In the genomic region with DNA sequence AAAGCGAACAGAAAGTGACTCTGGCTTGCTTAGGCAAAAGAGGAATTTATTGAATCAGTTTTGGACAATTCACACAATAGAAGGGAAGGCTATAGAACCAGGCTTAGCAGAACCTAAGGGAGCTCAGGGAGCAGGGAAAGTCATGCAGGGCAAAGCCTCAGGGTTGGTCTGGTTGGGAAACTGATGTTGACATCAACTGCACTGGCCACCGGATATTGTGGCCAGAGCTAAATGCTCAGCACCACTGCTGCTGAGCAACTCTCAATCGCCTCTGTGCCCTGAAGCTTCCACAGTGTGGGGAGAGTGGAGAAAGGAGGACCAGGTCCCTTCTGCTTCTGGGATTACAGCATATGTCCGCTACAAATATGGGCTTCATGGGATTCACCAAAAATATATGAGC, we compare ENCODE assay signal across 23 cellular contexts.
A peak's percentile ranks its signal among the peaks of the same experiment; 100 is the strongest.
DNase-seq lines count a peak whose midpoint lies in the region; ATAC-seq, FAIRE-seq and TF ChIP-seq lines count a peak whose summit lies in the region.
"Had no signal": no experiment of that assay in that cellular context is flagged by ENCODE, and none has a peak within 500 bp of the region (broad histone marks: within the 10 kb centered on the region; RNA-seq: fewer than 3 reads in every experiment).

No MANE protein-coding gene starts in this region.

- H3K4me3 ChIP-seq in right lobe of liver, result no peak overlapping the region
- H3K4me3 ChIP-seq: A549, suprapubic skin had no signal

- intact Hi-C loops in right lobe of liver (cut with DNase I), result no loop called here

- no peaks in the 10 kb centered on the region for H3K9me3 Mint-ChIP-seq in activated naive CD4-positive, alpha-beta T cell treated with anti-CD3 and anti-CD28 coated beads, Interleukin-2, amount 50 U/mL, for 24 hours
- H3K9me3 Mint-ChIP-seq in stimulated activated memory B cell treated with anti-CD40 and anti-IgM and Interleukin-4, amounts not matched to agents 10 μg/mL and 1 μg/mL and 100 μg/mL, for 72 hours, result peaks cover 3% of the 10 kb centered on the region
- H3K9me3 Mint-ChIP-seq: CD4-positive, alpha-beta T cell; natural killer cell treated with Interleukin-12 subunit alpha and Interleukin-12 subunit beta and Interleukin-15 and Interleukin-18, amount 100 ng/mL, for 72 hours had no signal

- H3K27ac Mint-ChIP-seq in activated naive CD4-positive, alpha-beta T cell treated with anti-CD3 and anti-CD28 coated beads, Interleukin-2, amount 50 U/mL, for 24 hours, result peak overlapping the region; percentile 14
- H3K27ac Mint-ChIP-seq in stimulated activated memory B cell treated with anti-CD40 and anti-IgM and Interleukin-4, amounts not matched to agents 10 μg/mL and 1 μg/mL and 100 μg/mL, for 72 hours, result peak overlapping the region; percentile 53
- H3K27ac Mint-ChIP-seq: activated CD8-positive, alpha-beta T cell treated with anti-CD3 and anti-CD28 coated beads for 36 hours; activated naive CD8-positive, alpha-beta T cell treated with anti-CD3 and anti-CD28 coated beads, Interleukin-2, amount 10 ng/mL, durations not matched to agents 7 days and 5 days; activated T-cell treated with anti-CD3 and anti-CD28 coated beads, Interleukin-2, amount 50 U/mL, for 24 hours; CD4-positive, alpha-beta T cell; natural killer cell treated with Interleukin-12 subunit alpha and Interleukin-12 subunit beta and Interleukin-15 and Interleukin-18, amount 100 ng/mL, for 72 hours; progenitor cell of endocrine pancreas had no signal

- WGBS in right lobe of liver (ENCODE audit: insufficient coverage, low coverage, low lambda C conversion rate, missing lambda C conversion rate), result 70% methylated on average over 3 of the region's 4 CpGs

- no peaks in the 10 kb centered on the region for H3K27me3 Mint-ChIP-seq in activated naive CD4-positive, alpha-beta T cell treated with anti-CD3 and anti-CD28 coated beads, Interleukin-2, amount 50 U/mL, for 24 hours
- H3K27me3 Mint-ChIP-seq in stimulated activated memory B cell treated with anti-CD40 and anti-IgM and Interleukin-4, amounts not matched to agents 10 μg/mL and 1 μg/mL and 100 μg/mL, for 72 hours, result no peaks in the 10 kb centered on the region
- H3K27me3 Mint-ChIP-seq: activated CD8-positive, alpha-beta T cell treated with anti-CD3 and anti-CD28 coated beads for 36 hours; activated naive CD8-positive, alpha-beta T cell treated with anti-CD3 and anti-CD28 coated beads, Interleukin-2, amount 10 ng/mL, durations not matched to agents 7 days and 5 days; activated T-cell treated with anti-CD3 and anti-CD28 coated beads, Interleukin-2, amount 50 U/mL, for 24 hours; CD4-positive, alpha-beta T cell; natural killer cell treated with Interleukin-12 subunit alpha and Interleukin-12 subunit beta and Interleukin-15 and Interleukin-18, amount 100 ng/mL, for 72 hours; T-helper 17 cell had no signal

- no peaks in the 10 kb centered on the region for H3K36me3 Mint-ChIP-seq in activated naive CD4-positive, alpha-beta T cell treated with anti-CD3 and anti-CD28 coated beads, Interleukin-2, amount 50 U/mL, for 24 hours
- H3K36me3 Mint-ChIP-seq in stimulated activated memory B cell treated with anti-CD40 and anti-IgM and Interleukin-4, amounts not matched to agents 10 μg/mL and 1 μg/mL and 100 μg/mL, for 72 hours, result peaks cover 22% of the 10 kb centered on the region
- H3K36me3 Mint-ChIP-seq: natural killer cell treated with Interleukin-12 subunit alpha and Interleukin-12 subunit beta and Interleukin-15 and Interleukin-18, amount 100 ng/mL, for 72 hours had no signal

- H3K27me3 ChIP-seq in right lobe of liver, result no peaks in the 10 kb centered on the region
- H3K27me3 ChIP-seq: suprapubic skin had no signal

- no peaks in the 10 kb centered on the region for H3K9me3 ChIP-seq in right lobe of liver
- H3K9me3 ChIP-seq: A549, suprapubic skin had no signal

- TF ChIP-seq POLR2A in right lobe of liver (IDR thresholded peaks at IDR 0.05) (no peak), H54 (IDR thresholded peaks at IDR 0.05; ENCODE audit: low read depth, low read length) (no peak)

- no peak overlapping the region for H3K4me3 Mint-ChIP-seq in activated naive CD4-positive, alpha-beta T cell treated with anti-CD3 and anti-CD28 coated beads, Interleukin-2, amount 50 U/mL, for 24 hours
- H3K4me3 Mint-ChIP-seq in stimulated activated memory B cell treated with anti-CD40 and anti-IgM and Interleukin-4, amounts not matched to agents 10 μg/mL and 1 μg/mL and 100 μg/mL, for 72 hours, result no peak overlapping the region
- H3K4me3 Mint-ChIP-seq: activated CD8-positive, alpha-beta T cell treated with anti-CD3 and anti-CD28 coated beads for 36 hours; activated naive CD8-positive, alpha-beta T cell treated with anti-CD3 and anti-CD28 coated beads, Interleukin-2, amount 10 ng/mL, durations not matched to agents 7 days and 5 days; activated T-cell treated with anti-CD3 and anti-CD28 coated beads, Interleukin-2, amount 50 U/mL, for 24 hours; CD4-positive, alpha-beta T cell; natural killer cell treated with Interleukin-12 subunit alpha and Interleukin-12 subunit beta and Interleukin-15 and Interleukin-18, amount 100 ng/mL, for 72 hours had no signal

- peaks cover 45% of the 10 kb centered on the region for H3K4me1 Mint-ChIP-seq in activated naive CD4-positive, alpha-beta T cell treated with anti-CD3 and anti-CD28 coated beads, Interleukin-2, amount 50 U/mL, for 24 hours
- peaks cover 89% of the 10 kb centered on the region for H3K4me1 Mint-ChIP-seq in stimulated activated memory B cell treated with anti-CD40 and anti-IgM and Interleukin-4, amounts not matched to agents 10 μg/mL and 1 μg/mL and 100 μg/mL, for 72 hours

- DNase-seq in activated naive CD4-positive, alpha-beta T cell (lab: John Stamatoyannopoulos, UW), result no peak
- peak; percentile 75 for DNase-seq in SKM-1 treated with dmso at 0.1 percent for 144 hours (lab: John Stamatoyannopoulos, UW; ENCODE audit: unreplicated experiment)
- peak in 1 of 3 donors; percentile 25 for DNase-seq in right lobe of liver
- no peak for DNase-seq in H54 (ENCODE audit: insufficient read length, low spot score)
- DNase-seq in occipital lobe (lab: John Stamatoyannopoulos, UW), result no peak
- DNase-seq: activated CD8-positive, alpha-beta T cell treated with anti-CD3 and anti-CD28 coated beads for 36 hours; activated naive CD8-positive, alpha-beta T cell treated with anti-CD3 and anti-CD28 coated beads, Interleukin-2, amount 10 ng/mL, durations not matched to agents 7 days and 5 days; activated T-cell treated with anti-CD3 and anti-CD28 coated beads, Interleukin-2, amount 50 U/mL, for 24 hours; CD4-positive, alpha-beta T cell; KG1; mammary epithelial cell; NCI-H1105 treated with DMSO at 0.1 percent for 48 hours; NCI-H2107; NCI-H510A treated with DMSO at 0.1 percent for 48 hours; SHP77 treated with DMSO at 0.1 percent for 48 hours; T-helper 17 cell had no signal

- no peak overlapping the region for H3K27ac ChIP-seq in right lobe of liver
- H3K27ac ChIP-seq: A549, suprapubic skin had no signal

- TF ChIP-seq CTCF in right lobe of liver (IDR thresholded peaks at IDR 0.05), result no peak

- no peak for FAIRE-seq in H54 (lab: Jason Lieb, UNC)
- FAIRE-seq: A549 had no signal

- peak; percentile 46 to 64 (median 56) for ATAC-seq in right lobe of liver
- no peak for ATAC-seq in stimulated activated memory B cell treated with anti-CD40 and anti-IgM and Interleukin-4, amounts not matched to agents 10 μg/mL and 1 μg/mL and 100 μg/mL, for 72 hours
- ATAC-seq in HG03097 (IDR thresholded peaks at IDR 0.05; ENCODE audit: low FRiP score, unreplicated experiment), result no peak
- ATAC-seq: A549; activated CD8-positive, alpha-beta T cell treated with anti-CD3 and anti-CD28 coated beads for 36 hours; natural killer cell treated with Interleukin-12 subunit alpha and Interleukin-12 subunit beta and Interleukin-15 and Interleukin-18, amount 100 ng/mL, for 72 hours; T-helper 17 cell had no signal

- H3K36me3 ChIP-seq in right lobe of liver, result no peaks in the 10 kb centered on the region
- H3K36me3 ChIP-seq: suprapubic skin had no signal

- H3K4me1 ChIP-seq in right lobe of liver, result peaks cover 0 to 11% (median 0%) of the 10 kb centered on the region in 4 donors
- H3K4me1 ChIP-seq: A549, suprapubic skin had no signal

Comparison
In these comparisons a context has a peak if more than half of its experiments do, and no peak if none do; other contexts are left out.
1. ATAC-seq: peak in right lobe of liver (4 of 4); none in stimulated activated memory B cell treated with anti-CD40 and anti-IgM and Interleukin-4, amounts not matched to agents 10 μg/mL and 1 μg/mL and 100 μg/mL, for 72 hours (single experiment) and HG03097 (single experiment).